Comparison of ENCODE assay signal across 13 cellular contexts in the genomic region with DNA sequence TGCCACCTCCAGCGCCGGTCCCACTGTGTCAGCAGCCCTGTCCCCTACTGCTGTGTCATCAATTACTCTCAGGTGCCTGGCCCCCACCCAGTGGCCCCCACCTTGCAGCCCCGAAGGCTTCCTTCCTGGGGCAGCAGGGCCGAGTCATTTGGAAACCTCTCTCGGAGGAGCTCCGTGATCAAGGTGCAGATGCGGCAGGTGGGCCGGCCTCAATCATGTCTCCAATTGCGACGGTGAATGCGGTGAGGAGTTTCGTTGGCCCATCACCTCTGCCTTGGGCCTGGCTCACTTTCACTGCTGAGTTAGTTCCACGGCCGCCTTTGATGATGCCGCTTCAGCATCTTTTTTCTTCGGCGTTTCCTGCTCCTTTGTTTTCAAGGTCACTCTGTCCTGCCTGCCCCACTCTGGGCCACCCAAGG. TPM values are rescaled to one million over a fixed set of nuclear protein-coding genes. Genes with fewer than 3 reads are reported as not detected.
DNase-seq lines count a peak whose midpoint lies in the region; ATAC-seq, FAIRE-seq and TF ChIP-seq lines count a peak whose summit lies in the region.
"Had no signal": no experiment of that assay in that cellular context is flagged by ENCODE, and none has a peak within 500 bp of the region (broad histone marks: within the 10 kb centered on the region; RNA-seq: fewer than 3 reads in every experiment).

No MANE protein-coding gene starts in this region.

- H3K4me1 ChIP-seq in K562 (replicated peaks in 1 of 2; ENCODE audit: control insufficient read depth in 2 of 2, insufficient read depth in 2 of 2, low read length in 2 of 2): peaks cover 0 to 20% of the 10 kb centered on the region in 2 experiments; a peak in 3 of 5 replicates

- H3K4me2 ChIP-seq in K562 (ENCODE audit: insufficient read depth, low read length): no peak overlapping the region

- TF ChIP-seq EP300 in K562 (IDR thresholded peaks at IDR 0.05; ENCODE audit: low read length): no peak

- intact Hi-C loops in K562 (cut with micrococcal nuclease): no loop called here

- no peak overlapping the region for H3K27ac ChIP-seq in K562 (ENCODE audit: extremely low read depth, low read depth, low read length)
- H3K27ac ChIP-seq: thyroid gland had no signal

- no peaks in the 10 kb centered on the region for H3K9me1 ChIP-seq in K562 (ENCODE audit: control insufficient read depth, insufficient read depth, low read length)

- H3K79me2 ChIP-seq in K562 (ENCODE audit: control insufficient read depth, insufficient read depth, low read length): no peaks in the 10 kb centered on the region

- H3K4me3 ChIP-seq in K562: no peak overlapping the region
- H3K4me3 ChIP-seq: thyroid gland had no signal

- H3K27me3 ChIP-seq in K562 (ENCODE audit: control insufficient read depth in 2 of 2, insufficient read depth in 2 of 2, low read length in 2 of 2): no peaks in the 10 kb centered on the region; a peak in 1 of 5 replicates
- H3K27me3 ChIP-seq: thyroid gland had no signal

- H2AFZ ChIP-seq in K562 (ENCODE audit: low read depth, low read length): no peak overlapping the region

- no peaks in the 10 kb centered on the region for H3K27me3 Mint-ChIP-seq in stimulated activated naive B cell treated with anti-CD40 and anti-IgM and Interleukin-4, amounts not matched to agents 10 μg/mL and 1 μg/mL and 100 μg/mL, for 72 hours

- no peak for ATAC-seq in K562
- peak in 1 of 2 donors; percentile 4 for ATAC-seq in stimulated activated naive B cell treated with anti-CD40 and anti-IgM and Interleukin-4, amounts not matched to agents 10 μg/mL and 1 μg/mL and 100 μg/mL, for 72 hours (replicated peaks)
- ATAC-seq in GM18873 (IDR thresholded peaks at IDR 0.05; ENCODE audit: low FRiP score, unreplicated experiment): no peak

- H3K4me3 Mint-ChIP-seq in stimulated activated naive B cell treated with anti-CD40 and anti-IgM and Interleukin-4, amounts not matched to agents 10 μg/mL and 1 μg/mL and 100 μg/mL, for 72 hours: peak overlapping the region; percentile 1 to 12

- FAIRE-seq in K562 (lab: Jason Lieb, UNC): no peak
- FAIRE-seq: bronchial epithelial cell had no signal

- H3K36me3 Mint-ChIP-seq in stimulated activated naive B cell treated with anti-CD40 and anti-IgM and Interleukin-4, amounts not matched to agents 10 μg/mL and 1 μg/mL and 100 μg/mL, for 72 hours: no peaks in the 10 kb centered on the region

- H4K20me1 ChIP-seq in K562 (replicated peaks; ENCODE audit: control insufficient read depth, insufficient read depth, low read length): no peaks in the 10 kb centered on the region

- in situ Hi-C loops in K562 (cut with MboI): no loop called here

- H3K36me3 ChIP-seq in K562 (ENCODE audit: control insufficient read depth, insufficient read depth, low read length): no peaks in the 10 kb centered on the region
- H3K36me3 ChIP-seq: thyroid gland had no signal

- no peaks in the 10 kb centered on the region for H3K9me3 ChIP-seq in K562 (replicated peaks; ENCODE audit: control insufficient read depth, insufficient read depth, low read depth, low read length)
- H3K9me3 ChIP-seq: thyroid gland had no signal

- POLR2A ChIA-PET in K562 (lab: Yijun Ruan, JAX): interaction anchor here (0.8 kb wide), 1 partner anchor 558 kb away, joined by 3 read pairs; no protein-coding TSS in a partner anchor

- 65% methylated on average over 17 of the region's 17 CpGs for WGBS in K562 (ENCODE audit: insufficient coverage, low coverage, missing lambda C conversion rate)

- H3K4me1 Mint-ChIP-seq in stimulated activated naive B cell treated with anti-CD40 and anti-IgM and Interleukin-4, amounts not matched to agents 10 μg/mL and 1 μg/mL and 100 μg/mL, for 72 hours: peaks cover 54 to 78% of the 10 kb centered on the region in 2 donors

- no peaks in the 10 kb centered on the region for H3K9me3 Mint-ChIP-seq in stimulated activated naive B cell treated with anti-CD40 and anti-IgM and Interleukin-4, amounts not matched to agents 10 μg/mL and 1 μg/mL and 100 μg/mL, for 72 hours

- no peak for TF ChIP-seq POLR2A in K562 (conservative IDR thresholded peaks at IDR 0.05)

- peak overlapping the region; percentile 10 for H3K27ac Mint-ChIP-seq in stimulated activated naive B cell treated with anti-CD40 and anti-IgM and Interleukin-4, amounts not matched to agents 10 μg/mL and 1 μg/mL and 100 μg/mL, for 72 hours

- DNase-seq in activated T-cell treated with anti-CD3 and anti-CD28 coated beads for 48 hours (ENCODE audit: low read depth) (peak; percentile 61), activated T-cell treated with anti-CD3 and anti-CD28 coated beads for 4 hours (no peak), T-helper 9 cell (peak; percentile 33), K562 (ENCODE audit: extremely low read depth in 1 of 4, low spot score in 3 of 4) (no peak), NCI-H345 treated with DMSO at 0.1 percent for 48 hours (lab: John Stamatoyannopoulos, UW; ENCODE audit: unreplicated experiment) (no peak), hippocampal formation (lab: John Stamatoyannopoulos, UW) (no peak)
- DNase-seq in stimulated activated naive B cell treated with anti-CD40 and anti-IgM and Interleukin-4, amounts not matched to agents 10 μg/mL and 1 μg/mL and 100 μg/mL, for 72 hours: peak; percentile 39
- DNase-seq: foreskin melanocyte, mammary epithelial cell, thyroid gland had no signal

- BruUV-seq in K562 (replicated peaks; lab: Mats Ljungman, UMichigan): no TSS peak

- no peak overlapping the region; a peak in 1 of 4 replicates for H3K9ac ChIP-seq in K562 (ENCODE audit: insufficient read depth in 1 of 2, low read depth in 2 of 2, low read length in 2 of 2)

- no peak for TF ChIP-seq CTCF in K562 (IDR thresholded peaks at IDR 0.05 in 2 of 3, conservative IDR thresholded peaks at IDR 0.05 in 1 of 3; ENCODE audit: insufficient read depth in 2 of 3, low read depth in 1 of 3, low read length in 3 of 3)

- TF ChIP-seq RAD21 in K562 (CRISPR knock-in tag; conservative IDR thresholded peaks at IDR 0.05 in 1 of 2, IDR thresholded peaks at IDR 0.05 in 1 of 2): no peak

- CTCF ChIA-PET in K562 (lab: Yijun Ruan, JAX; ENCODE audit: low intra/inter-chr PET ratio): no interaction called here

TF ChIP-seq in K562, 482 proteins besides CTCF, POLR2A, EP300 and RAD21:
- TF ChIP-seq C11orf30 (IDR thresholded peaks at IDR 0.05; ENCODE audit: low read depth) (0 out of 2 replicates have a peak, but pooled peaks have one; percentile 32), ZNF224 (CRISPR knock-in tag; IDR thresholded peaks at IDR 0.05) (no peak), ZNF316 (IDR thresholded peaks at IDR 0.05) (peak; percentile 16; the same call in 1 of the 2 replicates)
- TF ChIP-seq, protein P1, sequence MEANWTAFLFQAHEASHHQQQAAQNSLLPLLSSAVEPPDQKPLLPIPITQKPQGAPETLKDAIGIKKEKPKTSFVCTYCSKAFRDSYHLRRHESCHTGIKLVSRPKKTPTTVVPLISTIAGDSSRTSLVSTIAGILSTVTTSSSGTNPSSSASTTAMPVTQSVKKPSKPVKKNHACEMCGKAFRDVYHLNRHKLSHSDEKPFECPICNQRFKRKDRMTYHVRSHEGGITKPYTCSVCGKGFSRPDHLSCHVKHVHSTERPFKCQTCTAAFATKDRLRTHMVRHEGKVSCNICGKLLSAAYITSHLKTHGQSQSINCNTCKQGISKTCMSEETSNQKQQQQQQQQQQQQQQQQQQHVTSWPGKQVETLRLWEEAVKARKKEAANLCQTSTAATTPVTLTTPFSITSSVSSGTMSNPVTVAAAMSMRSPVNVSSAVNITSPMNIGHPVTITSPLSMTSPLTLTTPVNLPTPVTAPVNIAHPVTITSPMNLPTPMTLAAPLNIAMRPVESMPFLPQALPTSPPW (CRISPR knock-in tag; IDR thresholded peaks at IDR 0.05): no peak

RNA-seq across cellular contexts. Expression of gene CXCR5, which starts 11.3 kb away (rescaled TPM):
- total RNA-seq in K562 (2011; cell fraction: chromatin; rRNA removed; ENCODE audit: low replicate concordance): not detected in 2 replicates
- total RNA-seq in K562 (2011; cell fraction: nucleolus; rRNA removed): not detected in 2 replicates
- not detected in 2 replicates for total RNA-seq in K562 (2011; cell fraction: nucleoplasm; rRNA removed)
- total RNA-seq in K562 (2014; rRNA removed): not detected in 2 replicates
- total RNA-seq in K562 (2014; rRNA removed; fragmentation: Illumina TruSeq; extraction: Trizol): not detected in 2 replicates
- not detected in 2 replicates for total RNA-seq in K562 (2015; rRNA removed; fragmentation: Illumina TruSeq; extraction: Trizol)
- 0.04 TPM in 1 of 2 replicates, not detected in the other for total RNA-seq in K562 (2021)
- polyA plus RNA-seq in K562 (2011; rRNA removed): not detected in 2 replicates
- polyA plus RNA-seq in K562 (2011; cell fraction: cytosol; rRNA removed): 0.03 TPM in 1 of 2 replicates, not detected in the other
- not detected in 2 replicates for polyA plus RNA-seq in K562 (2011; cell fraction: nucleus; rRNA removed)
- polyA plus RNA-seq in K562 (2012): not detected in 2 replicates
- polyA plus RNA-seq in K562 (2014; fragmentation: Illumina TruSeq; extraction: Trizol): not detected in 2 replicates
- polyA plus RNA-seq in K562 (2014; fragmentation: Nextera tagmentation; extraction: Ambion mirVana): under 1 TPM; 0.03 to 0.06 TPM
- not detected in 2 replicates for polyA plus RNA-seq in K562 (2014; rRNA removed)
- polyA minus RNA-seq in K562 (2011; rRNA and poly(A)+ RNA removed): not detected in 2 replicates
- polyA minus RNA-seq in K562 (2011; cell fraction: cytosol; rRNA and poly(A)+ RNA removed): not detected in 2 replicates
- not detected in 2 replicates for polyA minus RNA-seq in K562 (2011; cell fraction: nucleus; rRNA and poly(A)+ RNA removed)
- total RNA-seq: A172, bronchial epithelial cell, mammary epithelial cell, thyroid gland had no signal
- polyA plus RNA-seq: mammary epithelial cell had no signal

RNA-seq across cellular contexts. Expression of gene BCL9L, which starts 53.3 kb away (rescaled TPM):
- total RNA-seq in K562 (2011; cell fraction: chromatin; rRNA removed; ENCODE audit: low replicate concordance): 10.2 and 17.0 TPM in 2 replicates
- total RNA-seq in K562 (2011; cell fraction: nucleolus; rRNA removed): 8.0 and 8.2 TPM in 2 replicates
- 8.4 and 9.2 TPM in 2 replicates for total RNA-seq in K562 (2011; cell fraction: nucleoplasm; rRNA removed)
- total RNA-seq in K562 (2014; rRNA removed): 2.6 and 3.3 TPM in 2 replicates
- total RNA-seq in K562 (2014; rRNA removed; fragmentation: Illumina TruSeq; extraction: Trizol): 0.38 and 0.76 TPM in 2 replicates
- 2.2 and 2.5 TPM in 2 replicates for total RNA-seq in K562 (2015; rRNA removed; fragmentation: Illumina TruSeq; extraction: Trizol)
- 14.6 and 17.9 TPM in 2 replicates for total RNA-seq in K562 (2021)
- 0.61 and 1.3 TPM in 2 replicates for polyA plus RNA-seq in K562 (2011; rRNA removed)
- polyA plus RNA-seq in K562 (2011; cell fraction: cytosol; rRNA removed): 0.52 and 2.5 TPM in 2 replicates
- polyA plus RNA-seq in K562 (2011; cell fraction: nucleus; rRNA removed): 6.3 and 14.0 TPM in 2 replicates
- polyA plus RNA-seq in K562 (2012): 9.7 and 9.9 TPM in 2 replicates
- 7.6 and 10.1 TPM in 2 replicates for polyA plus RNA-seq in K562 (2014; fragmentation: Illumina TruSeq; extraction: Trizol)
- under 1 TPM; 0.01 to 0.03 TPM for polyA plus RNA-seq in K562 (2014; fragmentation: Nextera tagmentation; extraction: Ambion mirVana)
- polyA plus RNA-seq in K562 (2014; rRNA removed): 4.8 and 5.3 TPM in 2 replicates
- 0.33 and 0.60 TPM in 2 replicates for polyA minus RNA-seq in K562 (2011; rRNA and poly(A)+ RNA removed)
- 4.6 and 5.6 TPM in 2 replicates for polyA minus RNA-seq in K562 (2011; cell fraction: cytosol; rRNA and poly(A)+ RNA removed)
- 3.8 and 4.8 TPM in 2 replicates for polyA minus RNA-seq in K562 (2011; cell fraction: nucleus; rRNA and poly(A)+ RNA removed)

Comparison
In these comparisons a context has a peak if more than half of its experiments do, and no peak if none do; other contexts are left out.
1. DNase-seq: peak in activated T-cell treated with anti-CD3 and anti-CD28 coated beads for 48 hours (single experiment), T-helper 9 cell (single experiment) and stimulated activated naive B cell treated with anti-CD40 and anti-IgM and Interleukin-4, amounts not matched to agents 10 μg/mL and 1 μg/mL and 100 μg/mL, for 72 hours (single experiment); none in activated T-cell treated with anti-CD3 and anti-CD28 coated beads for 4 hours (single experiment), K562 (0 of 4), NCI-H345 treated with DMSO at 0.1 percent for 48 hours (single experiment) and hippocampal formation (0 of 2).